In the genomic region with DNA sequence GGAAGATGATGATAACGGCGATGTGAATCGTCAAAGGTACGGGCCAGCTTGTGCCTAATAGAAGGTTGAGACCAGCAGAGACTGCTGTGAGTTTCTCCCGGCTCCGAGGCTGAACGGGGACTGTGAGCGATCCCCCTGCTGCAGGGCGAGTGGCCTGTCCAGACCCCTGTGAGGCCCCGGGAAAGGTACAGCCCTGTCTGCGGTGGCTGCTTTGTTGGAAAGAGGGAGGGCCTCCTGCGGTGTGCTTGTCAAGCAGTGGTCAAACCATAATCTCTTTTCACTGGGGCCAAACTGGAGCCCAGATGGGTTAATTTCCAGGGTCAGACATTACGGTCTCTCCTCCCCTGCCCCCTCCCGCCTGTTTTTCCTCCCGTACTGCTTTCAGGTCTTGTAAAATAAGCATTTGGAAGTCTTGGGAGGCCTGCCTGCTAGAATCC, we compare ENCODE assay signal across 14 cellular contexts. TPM values are rescaled to one million over a fixed set of nuclear protein-coding genes. Genes with fewer than 3 reads are reported as not detected.
DNase-seq lines count a peak whose midpoint lies in the region; ATAC-seq and TF ChIP-seq lines count a peak whose summit lies in the region.
"Had no signal": no experiment of that assay in that cellular context is flagged by ENCODE, and none has a peak within 500 bp of the region (broad histone marks: within the 10 kb centered on the region; RNA-seq: fewer than 3 reads in every experiment).

No MANE protein-coding gene starts in this region.

- H3K4me3 ChIP-seq in Caco-2 (ENCODE audit: low read depth, low read length): peak overlapping the region; percentile 18
- peak overlapping the region; percentile 69 to 88 for H3K4me3 ChIP-seq in SK-N-SH (ENCODE audit: low read depth in 2 of 2, low read length in 1 of 2)
- peak overlapping the region; percentile 72 to 85 for H3K4me3 ChIP-seq in foreskin fibroblast (ENCODE audit: low read depth in 1 of 2, low read length in 2 of 2)

- H3K9me2 ChIP-seq in SK-N-SH: no peaks in the 10 kb centered on the region

- peaks cover 61% of the 10 kb centered on the region for H3K79me2 ChIP-seq in SK-N-SH (ENCODE audit: insufficient read depth)

- DNase-seq in Caco-2 (no peak), SK-N-SH (peak; percentile 54), foreskin fibroblast (peak in 1 of 2 donors; percentile 24), progenitor cell of endocrine pancreas (ENCODE audit: low spot score, unreplicated experiment) (peak; percentile 42), NCI-H2029 (lab: John Stamatoyannopoulos, UW) (no peak), SW 1271 (lab: John Stamatoyannopoulos, UW) (no peak), NCI-H526 treated with DMSO at 0.1 percent for 48 hours (lab: John Stamatoyannopoulos, UW) (no peak)
- DNase-seq: foreskin melanocyte; Kasumi-1; stimulated activated naive B cell treated with anti-CD40 and anti-IgM and Interleukin-4, amounts not matched to agents 10 μg/mL and 1 μg/mL and 100 μg/mL, for 72 hours had no signal

- BruUV-seq in Caco-2 (replicated peaks; lab: Mats Ljungman, UMichigan): TSS peak; percentile 38

- intact Hi-C loops in Caco-2 (cut with micrococcal nuclease; ENCODE audit: unreplicated experiment): no loop called here

- H3K4me1 Mint-ChIP-seq in Caco-2 (ENCODE audit: low read depth, unreplicated experiment): peaks cover 31% of the 10 kb centered on the region
- peaks cover 33% of the 10 kb centered on the region for H3K4me1 Mint-ChIP-seq in progenitor cell of endocrine pancreas (ENCODE audit: low read depth)

- POLR2A ChIA-PET in Caco-2 (lab: Charles Lee) (no interaction called here), SK-N-SH (lab: Yijun Ruan, JAX) (no interaction called here)

- H2AFZ ChIP-seq in SK-N-SH (ENCODE audit: low read depth): no peak overlapping the region

- peak overlapping the region; percentile 74 for H3K4me2 ChIP-seq in SK-N-SH

- H3K36me3 Mint-ChIP-seq in Caco-2 (ENCODE audit: insufficient read depth, unreplicated experiment) (peaks cover 24% of the 10 kb centered on the region), progenitor cell of endocrine pancreas (ENCODE audit: insufficient read depth) (peaks cover 4% of the 10 kb centered on the region)
- H3K36me3 Mint-ChIP-seq: activated naive CD8-positive, alpha-beta T cell; stimulated activated naive B cell treated with anti-CD40 and anti-IgM and Interleukin-4, amounts not matched to agents 10 μg/mL and 1 μg/mL and 100 μg/mL, for 72 hours had no signal

- H3K27me3 Mint-ChIP-seq in Caco-2 (ENCODE audit: insufficient read depth, unreplicated experiment) (no peaks in the 10 kb centered on the region), progenitor cell of endocrine pancreas (no peaks in the 10 kb centered on the region)

- CTCF ChIA-PET in Caco-2 (lab: Charles Lee): no interaction called here
- CTCF ChIA-PET in SK-N-SH (lab: Yijun Ruan, JAX): interaction anchor here (1.0 to 1.7 kb wide), 2 partner anchors 51 to 176 kb away, joined by 3 to 7 read pairs; no protein-coding TSS in a partner anchor

- peaks cover 8% of the 10 kb centered on the region for H3F3A ChIP-seq in SK-N-SH (replicated peaks; ENCODE audit: insufficient read depth)

- TF ChIP-seq CTCF in Caco-2 (IDR thresholded peaks at IDR 0.05; ENCODE audit: insufficient read depth in 1 of 2, low read depth in 1 of 2, low read length in 1 of 2, severe bottlenecking in 1 of 2, unreplicated experiment in 1 of 2): no peak
- no peak for TF ChIP-seq CTCF in SK-N-SH (IDR thresholded peaks at IDR 0.05)
- no peak for TF ChIP-seq CTCF in foreskin fibroblast (IDR thresholded peaks at IDR 0.05; ENCODE audit: low read depth, low read length)
- TF ChIP-seq CTCF in progenitor cell of endocrine pancreas (IDR thresholded peaks at IDR 0.05; ENCODE audit: unreplicated experiment): no peak

- H3K4me1 ChIP-seq in Caco-2 (peaks cover 55% of the 10 kb centered on the region), SK-N-SH (ENCODE audit: control insufficient read depth in 1 of 2, insufficient read depth in 2 of 2, low read depth in 1 of 2, low read length in 1 of 2) (peaks cover 23 to 43% of the 10 kb centered on the region in 2 experiments)

- peak overlapping the region; percentile 57 for H3K9ac ChIP-seq in SK-N-SH

- H3K36me3 ChIP-seq in Caco-2 (ENCODE audit: control insufficient read depth, insufficient read depth, low read length): peaks cover 3% of the 10 kb centered on the region; the same call in 1 of the 2 replicates
- peaks cover 18 to 31% of the 10 kb centered on the region in 2 experiments for H3K36me3 ChIP-seq in SK-N-SH (replicated peaks in 1 of 2; ENCODE audit: control insufficient read depth in 1 of 2, insufficient read depth in 2 of 2, low read length in 1 of 2)

- no peak for TF ChIP-seq EP300 in SK-N-SH (IDR thresholded peaks at IDR 0.05; ENCODE audit: borderline replicate concordance in 1 of 2, low read depth in 1 of 2, low read length in 1 of 2)

- no peaks in the 10 kb centered on the region for H3K27me3 ChIP-seq in Caco-2 (replicated peaks; ENCODE audit: control insufficient read depth, insufficient read depth, low read length)
- no peaks in the 10 kb centered on the region for H3K27me3 ChIP-seq in SK-N-SH (ENCODE audit: insufficient read depth)

- H3K4me3 Mint-ChIP-seq in Caco-2 (ENCODE audit: unreplicated experiment) (no peak overlapping the region), progenitor cell of endocrine pancreas (ENCODE audit: low read depth) (no peak overlapping the region)
- H3K4me3 Mint-ChIP-seq: activated naive CD8-positive, alpha-beta T cell; stimulated activated naive B cell treated with anti-CD40 and anti-IgM and Interleukin-4, amounts not matched to agents 10 μg/mL and 1 μg/mL and 100 μg/mL, for 72 hours had no signal

- TF ChIP-seq RAD21 in SK-N-SH (IDR thresholded peaks at IDR 0.05; ENCODE audit: low read length): no peak

- ATAC-seq in GM21737 (IDR thresholded peaks at IDR 0.05; ENCODE audit: unreplicated experiment): no peak
- ATAC-seq: activated CD4-positive, CD25-positive, alpha-beta regulatory T cell treated with anti-CD3 and anti-CD28 coated beads, Interleukin-2, amount 50 U/mL, for 24 hours; sciatic nerve; stimulated activated naive B cell treated with anti-CD40 and anti-IgM and Interleukin-4, amounts not matched to agents 10 μg/mL and 1 μg/mL and 100 μg/mL, for 72 hours had no signal

- H3K27ac Mint-ChIP-seq in Caco-2 (ENCODE audit: unreplicated experiment) (no peak overlapping the region), progenitor cell of endocrine pancreas (no peak overlapping the region)
- H3K27ac Mint-ChIP-seq: activated naive CD8-positive, alpha-beta T cell; stimulated activated naive B cell treated with anti-CD40 and anti-IgM and Interleukin-4, amounts not matched to agents 10 μg/mL and 1 μg/mL and 100 μg/mL, for 72 hours had no signal

- H3K27ac ChIP-seq in SK-N-SH (ENCODE audit: low read depth in 2 of 2, low read length in 1 of 2): peak overlapping the region; percentile 29 to 82

- H4K20me1 ChIP-seq in SK-N-SH (ENCODE audit: insufficient read depth): peaks cover 37% of the 10 kb centered on the region

- no peaks in the 10 kb centered on the region for H3K9me3 ChIP-seq in Caco-2
- no peaks in the 10 kb centered on the region for H3K9me3 ChIP-seq in SK-N-SH

- no peaks in the 10 kb centered on the region for H3K9me3 Mint-ChIP-seq in Caco-2 (ENCODE audit: unreplicated experiment)
- H3K9me3 Mint-ChIP-seq in progenitor cell of endocrine pancreas (ENCODE audit: low read depth): no peaks in the 10 kb centered on the region
- H3K9me3 Mint-ChIP-seq: stimulated activated naive B cell treated with anti-CD40 and anti-IgM and Interleukin-4, amounts not matched to agents 10 μg/mL and 1 μg/mL and 100 μg/mL, for 72 hours had no signal

- 51% methylated on average over 13 of the region's 15 CpGs for WGBS in SK-N-SH (ENCODE audit: low lambda C conversion rate)

TF ChIP-seq in SK-N-SH, 30 proteins besides CTCF, POLR2A, EP300 and RAD21:
- no peak for TF ChIP-seq ELF1 (IDR thresholded peaks at IDR 0.05)
- TF ChIP-seq TEAD4 (IDR thresholded peaks at IDR 0.05; ENCODE audit: borderline replicate concordance, insufficient read depth): no peak
- no peak for TF ChIP-seq MEF2A (IDR thresholded peaks at IDR 0.05; ENCODE audit: borderline replicate concordance, low read depth)
- TF ChIP-seq FOXJ3 (CRISPR knock-in tag; IDR thresholded peaks at IDR 0.05): no peak
- 0 out of 2 replicates have a peak, but pooled peaks have one; percentile 11 for TF ChIP-seq SMC3 (IDR thresholded peaks at IDR 0.05; ENCODE audit: low read depth, low read length)
- TF ChIP-seq USF2 (IDR thresholded peaks at IDR 0.05; ENCODE audit: borderline replicate concordance, low read depth, low read length): no peak
- no peak for TF ChIP-seq TAF1 (IDR thresholded peaks at IDR 0.05; ENCODE audit: borderline replicate concordance, low read depth, low read length)
- no peak for TF ChIP-seq RFX5 (IDR thresholded peaks at IDR 0.05; ENCODE audit: low read length)
- no peak for TF ChIP-seq TCF12 (IDR thresholded peaks at IDR 0.05)
- 0 out of 2 replicates have a peak, but pooled peaks have one; percentile 7 for TF ChIP-seq MXI1 (IDR thresholded peaks at IDR 0.05; ENCODE audit: low read depth, low read length)
- TF ChIP-seq CHD2 (IDR thresholded peaks at IDR 0.05; ENCODE audit: low read length, partially characterized antibody): no peak
- TF ChIP-seq RXRA (IDR thresholded peaks at IDR 0.05; ENCODE audit: borderline replicate concordance, low read depth): no peak
TF ChIP-seq in SK-N-SH: peak in this region for 2.

RNA-seq across cellular contexts. Expression of gene FZD7, which starts 3.0 kb away (rescaled TPM):
- total RNA-seq in Caco-2 (2022) (40.4 and 41.4 TPM in 2 replicates), progenitor cell of endocrine pancreas (74.2 and 74.4 TPM in 2 replicates)
- polyA plus RNA-seq in SK-N-SH (2012; rRNA removed): 16.1 and 19.7 TPM in 2 replicates
- 17.1 and 21.4 TPM in 2 replicates for polyA plus RNA-seq in SK-N-SH (2012; cell fraction: cytosol; rRNA removed)
- polyA plus RNA-seq in SK-N-SH (2012; cell fraction: nucleus; rRNA removed): 12.2 and 15.3 TPM in 2 replicates

RNA-seq across cellular contexts. Expression of gene KIAA2012, which starts 36.4 kb away (rescaled TPM):
- total RNA-seq in Caco-2 (2022) (0.27 and 0.37 TPM in 2 replicates), progenitor cell of endocrine pancreas (not detected in 2 replicates)
- 0.07 and 0.11 TPM in 2 replicates for polyA plus RNA-seq in SK-N-SH (2012; rRNA removed)
- polyA plus RNA-seq in SK-N-SH (2012; cell fraction: cytosol; rRNA removed): 0.04 and 0.05 TPM in 2 replicates
- polyA plus RNA-seq in SK-N-SH (2012; cell fraction: nucleus; rRNA removed): 0.46 and 0.64 TPM in 2 replicates
- total RNA-seq: sciatic nerve had no signal

Comparison
In these comparisons a context has a peak if more than half of its experiments do, and no peak if none do; other contexts are left out.
1. DNase-seq: peak in SK-N-SH (single experiment) and progenitor cell of endocrine pancreas (single experiment); none in Caco-2 (0 of 2), NCI-H2029 (single experiment), SW 1271 (0 of 2) and NCI-H526 treated with DMSO at 0.1 percent for 48 hours (single experiment).
2. H3K4me3 ChIP-seq: peak in every context shown above with its lines; median percentile 78 in SK-N-SH; 78 in foreskin fibroblast; 18 in Caco-2.